Comparison of ENCODE assay signal across 18 cellular contexts in the genomic region with DNA sequence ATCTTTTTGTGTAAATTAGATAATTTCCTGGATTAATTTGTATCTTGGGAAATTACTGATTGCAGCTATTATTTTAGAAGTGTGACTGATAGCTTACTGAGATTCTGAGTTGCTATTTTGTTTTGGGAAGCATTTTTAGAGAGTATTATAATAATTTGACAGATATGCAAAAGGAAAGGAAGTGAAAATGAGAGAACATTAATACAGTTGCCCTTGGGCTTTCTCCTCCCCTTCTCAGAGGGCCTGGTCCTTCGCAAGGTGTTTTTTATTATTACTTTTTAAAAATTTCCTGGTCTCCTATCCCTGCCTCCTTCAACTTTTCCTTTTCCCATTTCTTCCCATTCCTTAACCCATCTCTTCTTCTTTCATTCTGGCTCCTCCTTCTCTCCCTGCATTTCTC.
"Had no signal": no experiment of that assay in that cellular context is flagged by ENCODE, and none has a peak within 500 bp of the region (broad histone marks: within the 10 kb centered on the region; RNA-seq: fewer than 3 reads in every experiment).

No MANE protein-coding gene starts in this region.

- H3K4me3 Mint-ChIP-seq: activated naive CD8-positive, alpha-beta T cell treated with anti-CD3 and anti-CD28 coated beads, Interleukin-2, amount 10 ng/mL, durations not matched to agents 7 days and 5 days; effector memory CD8-positive, alpha-beta T cell; neural progenitor cell; T-helper 2 cell treated with Interferon-gamma antibody and Interleukin-4, amounts not matched to agents 5 μg/mL and 100 μg/mL, for 36 hours had no signal

- H3K9me3 Mint-ChIP-seq: activated naive CD8-positive, alpha-beta T cell treated with anti-CD3 and anti-CD28 coated beads, Interleukin-2, amount 10 ng/mL, durations not matched to agents 7 days and 5 days; effector memory CD8-positive, alpha-beta T cell; T-helper 2 cell treated with Interferon-gamma antibody and Interleukin-4, amounts not matched to agents 5 μg/mL and 100 μg/mL, for 36 hours had no signal

- H3K9me3 ChIP-seq: right lobe of liver, suprapubic skin had no signal

- H3K27me3 ChIP-seq: foreskin keratinocyte, neural progenitor cell, right lobe of liver, suprapubic skin had no signal

- H3K4me1 Mint-ChIP-seq: activated naive CD8-positive, alpha-beta T cell treated with anti-CD3 and anti-CD28 coated beads, Interleukin-2, amount 10 ng/mL, durations not matched to agents 7 days and 5 days; neural progenitor cell had no signal

- H3K4me1 ChIP-seq: foreskin keratinocyte, neural progenitor cell, suprapubic skin had no signal

- H3K4me3 ChIP-seq: neural progenitor cell, right lobe of liver, smooth muscle cell, suprapubic skin had no signal

- H3K27ac ChIP-seq: foreskin keratinocyte, neural progenitor cell, right lobe of liver, suprapubic skin had no signal

- H3K27ac Mint-ChIP-seq: activated naive CD8-positive, alpha-beta T cell treated with anti-CD3 and anti-CD28 coated beads, Interleukin-2, amount 10 ng/mL, durations not matched to agents 7 days and 5 days; neural progenitor cell; T-helper 2 cell treated with Interferon-gamma antibody and Interleukin-4, amounts not matched to agents 5 μg/mL and 100 μg/mL, for 36 hours had no signal

- H3K27me3 Mint-ChIP-seq: activated naive CD8-positive, alpha-beta T cell treated with anti-CD3 and anti-CD28 coated beads, Interleukin-2, amount 10 ng/mL, durations not matched to agents 7 days and 5 days; effector memory CD8-positive, alpha-beta T cell had no signal

- DNase-seq: activated CD4-positive, alpha-beta T cell treated with anti-CD3 and anti-CD28 coated beads, Interleukin-2, amount 50 U/mL, for 1 hour; activated CD8-positive, alpha-beta memory T cell treated with anti-CD3 and anti-CD28 coated beads for 24 hours; activated naive CD4-positive, alpha-beta T cell; activated naive CD8-positive, alpha-beta T cell treated with anti-CD3 and anti-CD28 coated beads, Interleukin-2, amount 10 ng/mL, durations not matched to agents 7 days and 5 days; dermis blood vessel endothelial cell; effector memory CD8-positive, alpha-beta T cell; foreskin keratinocyte; head of caudate nucleus; kidney glomerular epithelial cell; left ventricle myocardium superior; mesendoderm; right lobe of liver; stimulated activated naive CD8-positive, alpha-beta T cell treated with anti-CD3 and anti-CD28 coated beads, Interleukin-15, Interleukin-2, amounts not matched to agents 100 U/mL and 50 U/mL, for 24 hours; trophoblast cell had no signal
